In the genomic region with DNA sequence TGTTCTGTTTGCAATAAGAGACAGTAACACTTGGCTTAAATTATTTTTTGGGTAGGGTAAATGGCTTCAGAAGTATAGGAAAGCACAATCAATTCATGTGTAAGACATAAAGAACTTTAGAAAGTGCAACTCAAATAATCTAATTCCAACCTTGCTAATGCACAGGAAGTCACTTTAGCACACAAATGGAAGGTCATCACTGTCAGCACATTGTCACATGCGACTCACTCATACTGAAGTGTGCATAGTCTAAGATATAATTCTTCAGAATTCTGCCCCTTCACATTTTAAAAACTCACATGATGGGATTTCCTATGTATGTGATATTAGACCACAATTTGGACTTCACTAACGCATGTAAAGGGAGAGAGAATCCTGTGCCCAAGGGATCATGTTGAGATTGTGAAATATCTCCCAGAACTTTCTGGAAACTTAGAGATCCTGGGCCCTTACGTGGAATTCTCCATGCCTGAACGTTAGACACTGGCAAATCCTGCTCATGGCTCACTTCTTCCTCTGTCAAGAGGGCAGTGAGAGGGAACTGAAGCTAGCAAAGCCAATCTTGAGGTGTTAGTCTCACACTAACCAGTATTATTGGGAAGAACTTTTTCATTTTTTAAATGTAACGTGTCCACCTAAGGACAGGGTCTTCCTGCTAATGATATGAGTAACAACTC, we compare ENCODE assay signal across 17 cellular contexts.
DNase-seq lines count a peak whose midpoint lies in the region; ATAC-seq and TF ChIP-seq lines count a peak whose summit lies in the region.
"Had no signal": no experiment of that assay in that cellular context is flagged by ENCODE, and none has a peak within 500 bp of the region (broad histone marks: within the 10 kb centered on the region; RNA-seq: fewer than 3 reads in every experiment).

No MANE protein-coding gene starts in this region.

- peak; percentile 15 to 29 for ATAC-seq in activated CD4-positive, CD25-positive, alpha-beta regulatory T cell treated with anti-CD3 and anti-CD28 coated beads, Interleukin-2, amount 50 U/mL, for 24 hours
- ATAC-seq in GM21526 (IDR thresholded peaks at IDR 0.05; ENCODE audit: low FRiP score, unreplicated experiment) (peak; percentile 17), HG03520 (IDR thresholded peaks at IDR 0.05; ENCODE audit: unreplicated experiment) (peak; percentile 5)
- ATAC-seq in central memory CD8-positive, alpha-beta T cell (replicated peaks; ENCODE audit: extremely low read depth, poor library complexity, severe bottlenecking), result no peak
- ATAC-seq: Right ventricle myocardium inferior had no signal

- no peaks in the 10 kb centered on the region for H3K27me3 Mint-ChIP-seq in central memory CD8-positive, alpha-beta T cell
- H3K27me3 Mint-ChIP-seq: type B pancreatic cell had no signal

- H3K4me3 ChIP-seq in right atrium auricular region, result no peak overlapping the region
- H3K4me3 ChIP-seq: smooth muscle cell had no signal

- peaks cover 23% of the 10 kb centered on the region for H3K4me1 Mint-ChIP-seq in central memory CD8-positive, alpha-beta T cell

- DNase-seq in activated CD4-positive, CD25-positive, alpha-beta regulatory T cell (lab: John Stamatoyannopoulos, UW), result no peak
- DNase-seq in central memory CD8-positive, alpha-beta T cell (ENCODE audit: low spot score in 2 of 2), result no peak
- DNase-seq in NCI-H146 (lab: John Stamatoyannopoulos, UW), result no peak
- DNase-seq in cerebellum (ENCODE audit: low spot score), result no peak
- no peak for DNase-seq in right atrium auricular region (ENCODE audit: low spot score)
- DNase-seq: activated gamma-delta T cell treated with Interleukin-2 at 50 U/mL for 16 hours, mammary epithelial cell, NCI-H1092, NCI-H526 had no signal

- no peaks in the 10 kb centered on the region for H3K27me3 ChIP-seq in right atrium auricular region

- H3K36me3 ChIP-seq in right atrium auricular region, result no peaks in the 10 kb centered on the region

- H3K27ac ChIP-seq in right atrium auricular region, result no peak overlapping the region
- H3K27ac ChIP-seq: 22Rv1, VCaP had no signal

- H3K9me3 ChIP-seq in right atrium auricular region, result no peaks in the 10 kb centered on the region

- H3K9me3 Mint-ChIP-seq in central memory CD8-positive, alpha-beta T cell, result no peaks in the 10 kb centered on the region
- H3K9me3 Mint-ChIP-seq: type B pancreatic cell had no signal

- no peak overlapping the region for H3K4me3 Mint-ChIP-seq in central memory CD8-positive, alpha-beta T cell
- H3K4me3 Mint-ChIP-seq: type B pancreatic cell had no signal

- no peak for TF ChIP-seq CTCF in right atrium auricular region (IDR thresholded peaks at IDR 0.05)

- no peaks in the 10 kb centered on the region for H3K36me3 Mint-ChIP-seq in central memory CD8-positive, alpha-beta T cell (ENCODE audit: insufficient read depth)
- H3K36me3 Mint-ChIP-seq: type B pancreatic cell had no signal

- H3K4me1 ChIP-seq in right atrium auricular region, result no peaks in the 10 kb centered on the region

- peak overlapping the region; percentile 78 for H3K27ac Mint-ChIP-seq in central memory CD8-positive, alpha-beta T cell (ENCODE audit: low read depth)
- H3K27ac Mint-ChIP-seq: type B pancreatic cell had no signal
